ENCODE assay signal across 2 cellular contexts in the genomic region with DNA sequence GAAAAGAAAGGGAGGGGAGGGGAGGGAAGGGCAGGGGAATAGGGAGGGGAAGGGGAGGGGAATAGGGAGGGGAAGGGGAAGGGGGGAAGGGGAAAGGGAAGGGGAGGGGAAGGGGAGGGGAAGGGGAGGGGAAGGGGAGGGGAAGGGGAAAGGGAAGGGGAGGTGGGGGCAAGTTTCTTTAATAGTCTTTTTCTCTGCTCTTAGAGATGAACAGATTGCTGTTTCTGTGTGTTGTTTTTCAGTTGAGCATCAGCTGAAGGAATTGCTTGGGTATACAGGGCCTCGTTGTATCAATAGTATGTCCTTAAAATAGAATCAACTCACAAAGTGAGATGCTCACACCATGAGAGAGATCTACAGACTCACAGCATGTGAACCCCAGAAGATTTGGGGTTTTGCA.
TF ChIP-seq lines count a peak whose summit lies in the region.

No MANE protein-coding gene starts in this region.

TF ChIP-seq in HepG2, 621 proteins besides CTCF, POLR2A, EP300 and RAD21:
- TF ChIP-seq ISL2 (CRISPR knock-in tag; IDR thresholded peaks at IDR 0.05), result no peak
- TF ChIP-seq, protein P1, sequence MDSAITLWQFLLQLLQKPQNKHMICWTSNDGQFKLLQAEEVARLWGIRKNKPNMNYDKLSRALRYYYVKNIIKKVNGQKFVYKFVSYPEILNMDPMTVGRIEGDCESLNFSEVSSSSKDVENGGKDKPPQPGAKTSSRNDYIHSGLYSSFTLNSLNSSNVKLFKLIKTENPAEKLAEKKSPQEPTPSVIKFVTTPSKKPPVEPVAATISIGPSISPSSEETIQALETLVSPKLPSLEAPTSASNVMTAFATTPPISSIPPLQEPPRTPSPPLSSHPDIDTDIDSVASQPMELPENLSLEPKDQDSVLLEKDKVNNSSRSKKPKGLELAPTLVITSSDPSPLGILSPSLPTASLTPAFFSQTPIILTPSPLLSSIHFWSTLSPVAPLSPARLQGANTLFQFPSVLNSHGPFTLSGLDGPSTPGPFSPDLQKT (CRISPR knock-in tag; IDR thresholded peaks at IDR 0.05; ENCODE audit: borderline replicate concordance), result no peak
- TF ChIP-seq HNRNPK (IDR thresholded peaks at IDR 0.05; ENCODE audit: low read depth, low read length, poor library complexity, severe bottlenecking), result peak; percentile 68
- peak; percentile 47 for TF ChIP-seq PCBP2 (optimal IDR thresholded peaks at IDR 0.05; ENCODE audit: low read depth, low read length, poor library complexity, severe bottlenecking)
- no peak for TF ChIP-seq ZNF275 (CRISPR knock-in tag; IDR thresholded peaks at IDR 0.05; ENCODE audit: borderline replicate concordance)
- TF ChIP-seq ZSCAN5A (CRISPR knock-in tag; IDR thresholded peaks at IDR 0.05; ENCODE audit: borderline replicate concordance), result no peak
- no peak for TF ChIP-seq ZNF205 (CRISPR knock-in tag; IDR thresholded peaks at IDR 0.05)

TF ChIP-seq in K562, 482 proteins besides CTCF, POLR2A, EP300 and RAD21:
- TF ChIP-seq HNRNPK (IDR thresholded peaks at IDR 0.05; ENCODE audit: low read depth, low read length, poor library complexity, severe bottlenecking) (peak; percentile 64), ELF2 (CRISPR knock-in tag; IDR thresholded peaks at IDR 0.05) (no peak)
